Comparison of ENCODE assay signal across 14 cellular contexts in the genomic region with DNA sequence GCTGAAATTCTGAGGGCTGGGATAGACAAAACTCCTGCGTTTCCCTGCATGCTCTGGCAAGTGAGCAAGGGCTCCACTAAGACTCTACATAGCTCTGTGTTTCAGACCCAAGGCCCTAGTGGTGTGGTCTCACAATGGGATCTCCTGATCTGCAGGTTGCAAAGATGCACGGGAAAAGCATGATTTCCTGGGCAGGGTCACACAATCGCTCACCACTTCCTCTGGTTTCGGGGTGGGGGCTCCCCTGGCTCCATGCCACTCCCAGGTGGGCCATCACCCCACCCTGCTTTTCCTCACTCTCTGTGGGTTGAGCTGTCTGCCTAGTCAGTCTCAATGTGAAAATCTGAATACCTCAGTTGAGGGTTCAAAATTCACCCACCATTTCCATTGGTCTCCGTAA.
"Had no signal": no experiment of that assay in that cellular context is flagged by ENCODE, and none has a peak within 500 bp of the region (broad histone marks: within the 10 kb centered on the region; RNA-seq: fewer than 3 reads in every experiment).

No MANE protein-coding gene starts in this region.

- H3K4me2 ChIP-seq: neural progenitor cell had no signal

- H3K27ac ChIP-seq: ascending aorta, breast epithelium, epithelial cell of prostate, neural progenitor cell, pancreas, SJCRH30, suprapubic skin had no signal

- H3K4me3 ChIP-seq: ascending aorta, breast epithelium, neural progenitor cell, pancreas, SJCRH30, suprapubic skin had no signal

- H3K9ac ChIP-seq: neural progenitor cell had no signal

- H3K36me3 Mint-ChIP-seq: neural progenitor cell had no signal

- DNase-seq: activated B cell treated with CpG ODN at 0.5 μM for 24 hours, dermis blood vessel endothelial cell, foreskin melanocyte, head of caudate nucleus, trophoblast cell had no signal

- H3K4me3 Mint-ChIP-seq: activated B cell treated with CpG ODN at 0.5 μM for 24 hours; neural progenitor cell; stimulated activated naive CD8-positive, alpha-beta T cell treated with anti-CD3 and anti-CD28 coated beads, Interleukin-15, Interleukin-2, amounts not matched to agents 100 ng/mL and 50 ng/mL, for 24 hours had no signal

- H3K36me3 ChIP-seq: ascending aorta, breast epithelium, neural progenitor cell, pancreas, SJCRH30, suprapubic skin had no signal

- H3K27ac Mint-ChIP-seq: activated B cell treated with CpG ODN at 0.5 μM for 24 hours; neural progenitor cell; stimulated activated naive CD8-positive, alpha-beta T cell treated with anti-CD3 and anti-CD28 coated beads, Interleukin-15, Interleukin-2, amounts not matched to agents 100 ng/mL and 50 ng/mL, for 24 hours had no signal

- H3K4me1 Mint-ChIP-seq: activated B cell treated with CpG ODN at 0.5 μM for 24 hours, neural progenitor cell had no signal

- ATAC-seq: pancreas, sciatic nerve had no signal

- H3K4me1 ChIP-seq: ascending aorta, breast epithelium, neural progenitor cell, pancreas, SJCRH30, suprapubic skin had no signal

- H3K9me3 Mint-ChIP-seq: activated B cell treated with CpG ODN at 0.5 μM for 24 hours had no signal

- H3K9me3 ChIP-seq: pancreas, SJCRH30, suprapubic skin had no signal

- H3K27me3 Mint-ChIP-seq: activated B cell treated with CpG ODN at 0.5 μM for 24 hours; stimulated activated naive CD8-positive, alpha-beta T cell treated with anti-CD3 and anti-CD28 coated beads, Interleukin-15, Interleukin-2, amounts not matched to agents 100 ng/mL and 50 ng/mL, for 24 hours had no signal

- H3K27me3 ChIP-seq: ascending aorta, neural progenitor cell, SJCRH30, suprapubic skin had no signal
